ENCODE assay signal across 1 cellular context in the genomic region with DNA sequence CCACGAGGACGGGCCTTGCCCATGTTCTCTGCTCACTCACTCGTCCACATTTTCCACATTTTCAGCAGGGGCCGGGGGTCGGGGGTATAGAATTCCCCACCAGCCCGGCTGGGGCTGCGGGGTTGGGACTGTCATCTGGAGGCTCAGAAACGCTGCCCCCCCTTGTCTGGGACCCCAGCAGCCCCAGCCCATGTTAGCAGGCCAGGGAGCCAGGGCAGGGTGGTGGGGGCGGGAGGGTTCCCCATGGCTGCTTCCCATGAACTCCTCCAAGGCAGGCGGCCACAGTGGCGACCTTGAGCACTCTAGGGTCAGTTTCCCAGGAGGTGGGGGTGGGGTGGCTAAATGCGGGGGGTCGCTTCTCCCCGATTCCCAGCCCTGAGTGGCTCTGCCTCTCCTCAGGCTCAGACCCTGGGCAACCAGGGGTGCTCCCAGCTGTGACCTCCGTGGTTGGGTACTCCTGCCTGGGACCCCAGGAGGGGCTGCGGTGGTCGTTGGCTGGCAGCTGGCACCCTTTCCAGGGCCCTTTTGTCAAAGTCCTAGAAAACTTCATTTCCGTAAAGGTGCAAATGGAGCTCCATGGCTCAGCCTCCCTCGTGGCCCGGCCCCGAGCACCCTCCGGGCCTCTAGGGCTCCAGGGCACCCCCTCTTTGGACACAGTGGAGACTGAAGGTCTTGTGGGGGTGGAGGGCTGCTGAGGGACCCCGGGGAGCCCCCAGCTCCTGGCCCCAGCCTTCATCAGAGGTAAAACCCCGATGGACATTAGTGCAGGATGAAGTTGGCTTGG. TPM values are rescaled to one million over a fixed set of nuclear protein-coding genes. Genes with fewer than 3 reads are reported as not detected.
"Had no signal": no experiment of that assay in that cellular context is flagged by ENCODE, and none has a peak within 500 bp of the region (broad histone marks: within the 10 kb centered on the region; RNA-seq: fewer than 3 reads in every experiment).

No MANE protein-coding gene starts in this region.

RNA-seq across cellular contexts. Expression of a gene that starts 1.6 kb away (rescaled TPM):
- total RNA-seq: occipital lobe had no signal
